25 cellular contexts compared by ENCODE assay signal in the genomic region with DNA sequence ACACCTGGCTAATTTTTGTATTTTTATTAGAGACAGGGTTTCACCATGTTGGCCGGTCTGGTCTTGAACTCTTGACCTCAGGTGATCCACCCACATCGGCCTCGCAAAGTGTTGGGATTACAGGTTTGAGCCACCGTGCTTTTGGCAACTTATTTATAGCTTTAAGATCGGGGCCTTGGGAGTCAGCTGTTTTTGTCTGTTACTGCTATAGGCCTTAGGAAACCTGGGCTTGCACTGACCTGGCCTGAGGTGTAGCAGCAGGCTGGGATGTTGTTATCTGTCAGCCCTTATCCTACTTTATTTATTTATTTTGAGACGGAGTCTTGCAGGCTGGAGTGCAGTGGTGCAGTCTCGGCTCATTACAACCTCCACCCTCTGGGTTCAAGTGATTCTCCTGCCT. TPM values are rescaled to one million over a fixed set of nuclear protein-coding genes. Genes with fewer than 3 reads are reported as not detected.
"Had no signal": no experiment of that assay in that cellular context is flagged by ENCODE, and none has a peak within 500 bp of the region (broad histone marks: within the 10 kb centered on the region; RNA-seq: fewer than 3 reads in every experiment).

No MANE protein-coding gene starts in this region.

- H3K27me3 ChIP-seq: breast epithelium, MG63, SJCRH30 had no signal

- DNase-seq: activated CD4-positive, alpha-beta T cell treated with anti-CD3 and anti-CD28 coated beads for 4 hours; activated CD8-positive, alpha-beta memory T cell treated with anti-CD3 and anti-CD28 coated beads, Interleukin-2, amount 50 U/mL, for 4 hours; activated CD8-positive, alpha-beta T cell treated with anti-CD3 and anti-CD28 coated beads for 36 hours; activated effector memory CD4-positive, alpha-beta T cell treated with Interleukin-2 at 50 U/mL for 16 hours; activated naive CD4-positive, alpha-beta T cell; aorta; caudate nucleus; MG63; MV-4-11; NCI-H1092 treated with DMSO at 0.1 percent for 48 hours; NCI-H1436; NCI-H1694 treated with DMSO at 0.1 percent for 48 hours; NCI-H2029 treated with DMSO at 0.1 percent for 48 hours; NCI-H510A treated with DMSO at 0.1 percent for 48 hours; PC-3; Right ventricle myocardium superior; SW 1271 had no signal

- H3K4me3 ChIP-seq: breast epithelium, MG63, SJCRH30 had no signal

- H3K27ac Mint-ChIP-seq: activated CD8-positive, alpha-beta T cell treated with anti-CD3 and anti-CD28 coated beads for 36 hours; activated naive CD4-positive, alpha-beta T cell treated with anti-CD3 and anti-CD28 coated beads, Interleukin-2, amount 50 U/mL, for 24 hours; activated T-helper 1 cell treated with anti-CD3 and anti-CD28 coated beads, Interleukin-12 subunit alpha, Interleukin-12 subunit beta, Interleukin-2, Interleukin-4 antibody, amounts not matched to agents 30 ng/mL and 10 ng/mL and 1 ng/mL, durations not matched to agents 14 hours and 24 hours and 36 hours had no signal

- H3K4me3 Mint-ChIP-seq: activated CD8-positive, alpha-beta T cell treated with anti-CD3 and anti-CD28 coated beads for 36 hours; activated T-helper 1 cell treated with anti-CD3 and anti-CD28 coated beads, Interleukin-12 subunit alpha, Interleukin-12 subunit beta, Interleukin-2, Interleukin-4 antibody, amounts not matched to agents 30 ng/mL and 10 ng/mL and 1 ng/mL, durations not matched to agents 14 hours and 24 hours and 36 hours had no signal

- H3K27ac ChIP-seq: breast epithelium, SJCRH30 had no signal

- H3K9me3 Mint-ChIP-seq: activated CD8-positive, alpha-beta T cell treated with anti-CD3 and anti-CD28 coated beads for 36 hours; activated naive CD4-positive, alpha-beta T cell treated with anti-CD3 and anti-CD28 coated beads, Interleukin-2, amount 50 U/mL, for 24 hours; activated T-helper 1 cell treated with anti-CD3 and anti-CD28 coated beads, Interleukin-12 subunit alpha, Interleukin-12 subunit beta, Interleukin-2, Interleukin-4 antibody, amounts not matched to agents 30 ng/mL and 10 ng/mL and 1 ng/mL, durations not matched to agents 14 hours and 24 hours and 36 hours had no signal

- H3K4me1 ChIP-seq: breast epithelium had no signal

- ATAC-seq: activated CD4-positive, CD25-positive, alpha-beta regulatory T cell treated with anti-CD3 and anti-CD28 coated beads, Interleukin-2, amount 50 U/mL, for 24 hours; activated CD8-positive, alpha-beta T cell treated with anti-CD3 and anti-CD28 coated beads for 36 hours; PC-3; SK-N-SH treated with all-trans-retinoic acid at 6 μM for 48 hours had no signal

- H3K9me3 ChIP-seq: breast epithelium, MG63, SJCRH30 had no signal

- H3K36me3 ChIP-seq: breast epithelium had no signal

- H3K27me3 Mint-ChIP-seq: activated CD8-positive, alpha-beta T cell treated with anti-CD3 and anti-CD28 coated beads for 36 hours; activated naive CD4-positive, alpha-beta T cell treated with anti-CD3 and anti-CD28 coated beads, Interleukin-2, amount 50 U/mL, for 24 hours had no signal

RNA-seq across cellular contexts. Expression of gene SPATA21, which starts 58.8 kb away (rescaled TPM):
- total RNA-seq: activated CD8-positive, alpha-beta T cell treated with anti-CD3 and anti-CD28 coated beads for 36 hours; activated T-helper 1 cell treated with anti-CD3 and anti-CD28 coated beads, Interleukin-12 subunit alpha, Interleukin-12 subunit beta, Interleukin-2, Interleukin-4 antibody, amounts not matched to agents 30 ng/mL and 10 ng/mL and 1 ng/mL, durations not matched to agents 14 hours and 24 hours and 36 hours; aorta; breast epithelium; PC-3; Right ventricle myocardium superior; RPMI7951; SJCRH30; T-helper 1 cell treated with Interleukin-12 subunit alpha and Interleukin-12 subunit beta and Interleukin-4 antibody, amounts not matched to agents 30 ng/mL and 1 ng/mL, for 36 hours had no signal
